Comparison of ENCODE assay signal across 7 cellular contexts in the genomic region with DNA sequence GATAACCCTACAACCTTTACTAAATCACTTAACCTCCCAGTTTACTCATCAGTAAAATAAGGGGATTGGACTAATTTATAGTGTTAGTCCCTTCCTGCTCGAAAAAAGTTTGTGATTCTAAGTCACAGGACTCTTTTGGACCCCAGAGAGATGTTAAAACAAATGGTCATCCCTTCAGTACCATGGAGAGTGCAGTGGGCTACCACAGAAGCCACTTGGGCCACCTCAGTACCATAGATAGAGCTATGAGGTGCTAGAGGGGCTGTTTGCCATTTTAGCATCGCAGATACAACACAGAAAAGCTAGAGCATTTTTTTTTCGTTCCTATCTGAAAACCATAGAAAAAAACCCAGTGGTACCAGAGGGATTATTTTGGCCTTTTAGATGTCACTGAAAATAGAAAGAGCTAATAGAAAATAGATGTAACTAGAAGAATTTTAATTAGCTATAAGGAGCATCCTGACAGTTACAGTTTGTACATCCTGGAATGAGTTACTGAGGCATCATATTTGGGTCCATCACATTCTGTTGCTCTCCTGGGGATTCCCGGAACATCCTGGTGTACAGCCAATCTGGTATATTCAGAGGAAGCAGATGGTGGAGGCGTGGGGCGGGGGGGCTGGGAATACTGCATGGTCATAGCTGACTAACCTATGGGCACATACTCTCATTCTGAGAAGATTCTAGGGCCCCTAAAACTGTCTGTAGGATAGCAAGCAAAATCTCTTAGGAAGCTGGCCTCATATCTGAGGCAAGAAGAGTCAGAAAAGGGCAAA. TPM values are rescaled to one million over a fixed set of nuclear protein-coding genes. Genes with fewer than 3 reads are reported as not detected.
DNase-seq lines count a peak whose midpoint lies in the region; ATAC-seq and TF ChIP-seq lines count a peak whose summit lies in the region.
"Had no signal": no experiment of that assay in that cellular context is flagged by ENCODE, and none has a peak within 500 bp of the region (broad histone marks: within the 10 kb centered on the region; RNA-seq: fewer than 3 reads in every experiment).

No MANE protein-coding gene starts in this region.

- no peaks in the 10 kb centered on the region for H3K79me2 ChIP-seq in PC-3 (ENCODE audit: low read length)

- BruUV-seq in PC-3 (replicated peaks; lab: Mats Ljungman, UMichigan): TSS peak; percentile 16

- H3K9ac ChIP-seq in PC-3 (ENCODE audit: low read length): no peak overlapping the region
- H3K9ac ChIP-seq in iPS-18a (ENCODE audit: low read length): no peak overlapping the region

- no peaks in the 10 kb centered on the region for H4K20me1 ChIP-seq in PC-3 (ENCODE audit: low read length)

- H3K4me1 ChIP-seq in PC-3 (ENCODE audit: insufficient read depth, low read length): peaks cover 11% of the 10 kb centered on the region
- H3K4me1 ChIP-seq in iPS-18a (ENCODE audit: control insufficient read depth, low read depth, low read length): peaks cover 45% of the 10 kb centered on the region

- ATAC-seq in PC-3: no peak

- H3K9me3 ChIP-seq in PC-3 (ENCODE audit: low read length) (no peaks in the 10 kb centered on the region), iPS-18a (ENCODE audit: control insufficient read depth, low read depth, low read length) (no peaks in the 10 kb centered on the region)

- TF ChIP-seq CTCF in AG10803 (conservative IDR thresholded peaks at IDR 0.05; ENCODE audit: low read length) (no peak), PC-3 (conservative IDR thresholded peaks at IDR 0.05; ENCODE audit: low read depth, low read length) (no peak)

- no peak overlapping the region for H2AFZ ChIP-seq in PC-3 (ENCODE audit: low read length)

- H3K27me3 ChIP-seq in PC-3 (ENCODE audit: low read length) (no peaks in the 10 kb centered on the region), iPS-18a (ENCODE audit: control insufficient read depth, insufficient read depth, low read length) (no peaks in the 10 kb centered on the region)

- CTCF ChIA-PET in PC-3 (lab: Charles Lee): interaction anchor here (0.5 to 1.0 kb wide), 3 partner anchors 8 to 247 kb away, joined by 3 read pairs; no protein-coding TSS in a partner anchor

- intact Hi-C loops in PC-3 (cut with micrococcal nuclease): no loop called here

- H3K9me2 ChIP-seq in PC-3 (replicated peaks; ENCODE audit: low read length): no peaks in the 10 kb centered on the region

- H3K4me3 ChIP-seq in AG10803 (ENCODE audit: low read length) (no peak overlapping the region), PC-3 (ENCODE audit: low read length) (no peak overlapping the region), iPS-18a (ENCODE audit: low read length) (peak overlapping the region; percentile 74)

- H3K27ac ChIP-seq in PC-3 (ENCODE audit: low read length): no peak overlapping the region
- no peak overlapping the region for H3K27ac ChIP-seq in iPS-18a (ENCODE audit: low read length)

- H3F3A ChIP-seq in PC-3 (ENCODE audit: low read length, unreplicated experiment): no peaks in the 10 kb centered on the region

- no peak overlapping the region for H3K4me2 ChIP-seq in PC-3 (ENCODE audit: low read length)

- DNase-seq in AG10803 (ENCODE audit: low read depth): peak; percentile 63
- no peak for DNase-seq in PC-3
- DNase-seq in activated CD4-positive, alpha-beta T cell treated with anti-CD3 and anti-CD28 coated beads, Interleukin-2, amount 50 U/mL, for 4 hours: no peak
- no peak for DNase-seq in T1000 (lab: John Stamatoyannopoulos, UW)
- DNase-seq in NCI-H2081 (lab: John Stamatoyannopoulos, UW): no peak

- POLR2A ChIA-PET in PC-3 (lab: Charles Lee; ENCODE audit: unreplicated experiment): interaction anchor here (0.7 kb wide), 1 partner anchor 16 kb away, joined by 5 read pairs; no protein-coding TSS in a partner anchor

- H3K36me3 ChIP-seq in PC-3 (ENCODE audit: low read depth, low read length) (no peaks in the 10 kb centered on the region), iPS-18a (ENCODE audit: control insufficient read depth, low read depth, low read length) (peaks cover 11% of the 10 kb centered on the region)

RNA-seq across cellular contexts. Expression of a gene that starts 2.8 kb away (rescaled TPM):
- 5.7 and 6.0 TPM in 2 replicates for total RNA-seq in PC-3 (2014; rRNA removed)

RNA-seq across cellular contexts. Expression of a gene that starts 5.2 kb away (rescaled TPM):
- not detected in 2 replicates for total RNA-seq in PC-3 (2014; rRNA removed)

RNA-seq across cellular contexts. Expression of a gene that starts 25.5 kb away (rescaled TPM):
- 2.7 and 3.9 TPM in 2 replicates for total RNA-seq in PC-3 (2014; rRNA removed)

RNA-seq across cellular contexts. Expression of a gene that starts 38.0 kb away (rescaled TPM):
- total RNA-seq in PC-3 (2014; rRNA removed): not detected in 2 replicates
- total RNA-seq: OCI-LY7 had no signal

RNA-seq across cellular contexts. Expression of a gene that starts 53.5 kb away (rescaled TPM):
- not detected in 2 replicates for total RNA-seq in PC-3 (2014; rRNA removed)
- total RNA-seq: OCI-LY7 had no signal
